In genomic region chr1:8170059-8170835, GRCh38 we compare ENCODE assay signal across 1 cellular context.
TF ChIP-seq lines count a peak whose summit lies in the region.

No MANE protein-coding gene starts in this region.

TF ChIP-seq in K562, 482 proteins besides CTCF, POLR2A, EP300 and RAD21 (continued from another document):
- TF ChIP-seq, protein P1, sequence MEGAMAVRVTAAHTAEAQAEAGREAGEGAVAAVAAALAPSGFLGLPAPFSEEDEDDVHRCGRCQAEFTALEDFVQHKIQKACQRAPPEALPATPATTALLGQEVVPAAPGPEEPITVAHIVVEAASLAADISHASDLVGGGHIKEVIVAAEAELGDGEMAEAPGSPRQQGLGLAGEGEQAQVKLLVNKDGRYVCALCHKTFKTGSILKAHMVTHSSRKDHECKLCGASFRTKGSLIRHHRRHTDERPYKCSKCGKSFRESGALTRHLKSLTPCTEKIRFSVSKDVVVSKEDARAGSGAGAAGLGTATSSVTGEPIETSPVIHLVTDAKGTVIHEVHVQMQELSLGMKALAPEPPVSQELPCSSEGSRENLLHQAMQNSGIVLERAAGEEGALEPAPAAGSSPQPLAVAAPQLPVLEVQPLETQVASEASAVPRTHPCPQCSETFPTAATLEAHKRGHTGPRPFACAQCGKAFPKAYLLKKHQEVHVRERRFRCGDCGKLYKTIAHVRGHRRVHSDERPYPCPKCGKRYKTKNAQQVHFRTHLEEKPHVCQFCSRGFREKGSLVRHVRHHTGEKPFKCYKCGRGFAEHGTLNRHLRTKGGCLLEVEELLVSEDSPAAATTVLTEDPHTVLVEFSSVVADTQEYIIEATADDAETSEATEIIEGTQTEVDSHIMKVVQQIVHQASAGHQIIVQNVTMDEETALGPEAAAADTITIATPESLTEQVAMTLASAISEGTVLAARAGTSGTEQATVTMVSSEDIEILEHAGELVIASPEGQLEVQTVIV (CRISPR knock-in tag; IDR thresholded peaks at IDR 0.05; ENCODE audit: borderline replicate concordance), result no peak
- TF ChIP-seq ZNF24 (IDR thresholded peaks at IDR 0.05) (no peak), NR0B1 (IDR thresholded peaks at IDR 0.05; ENCODE audit: partially characterized antibody) (no peak), PTTG1 (tag; IDR thresholded peaks at IDR 0.05; ENCODE audit: low read depth) (no peak), DNMT1 (IDR thresholded peaks at IDR 0.05) (no peak), ZNF655 (CRISPR knock-in tag; IDR thresholded peaks at IDR 0.05) (no peak), SMAD4 (CRISPR knock-in tag; conservative IDR thresholded peaks at IDR 0.05) (peak; percentile 8; the same call in 1 of the 2 replicates), ZNF263 (CRISPR knock-in tag; IDR thresholded peaks at IDR 0.05; ENCODE audit: borderline replicate concordance) (no peak), IRF2 (CRISPR knock-in tag; IDR thresholded peaks at IDR 0.05) (0 out of 2 replicates have a peak, but pooled peaks have one; percentile 14), E2F6 (IDR thresholded peaks at IDR 0.05; ENCODE audit: borderline replicate concordance in 1 of 2, extremely low read depth in 1 of 2, insufficient read depth in 1 of 2, insufficient read length in 1 of 2, low read depth in 1 of 2, low read length in 1 of 2, poor library complexity in 1 of 2, severe bottlenecking in 1 of 2) (no peak), EWSR1 (IDR thresholded peaks at IDR 0.05; ENCODE audit: borderline replicate concordance, low read depth, partially characterized antibody) (no peak), ZNF561 (CRISPR knock-in tag; conservative IDR thresholded peaks at IDR 0.05) (no peak), CBX5 (IDR thresholded peaks at IDR 0.05; ENCODE audit: borderline replicate concordance, low read depth) (no peak), ZNF431 (CRISPR knock-in tag; IDR thresholded peaks at IDR 0.05) (no peak), ATF1 (CRISPR knock-in tag; IDR thresholded peaks at IDR 0.05) (no peak), ATF1 (tag; IDR thresholded peaks at IDR 0.05) (no peak), NFE2L1 (tag; IDR thresholded peaks at IDR 0.05; ENCODE audit: borderline replicate concordance, low read depth) (no peak), MAZ (CRISPR knock-in tag; conservative IDR thresholded peaks at IDR 0.05 in 1 of 2, IDR thresholded peaks at IDR 0.05 in 1 of 2) (peak in 1 of 2 experiments; percentile 13; a peak in 1 of 4 replicates), NFXL1 (CRISPR knock-in tag; IDR thresholded peaks at IDR 0.05) (no peak)
- TF ChIP-seq, protein P2, sequence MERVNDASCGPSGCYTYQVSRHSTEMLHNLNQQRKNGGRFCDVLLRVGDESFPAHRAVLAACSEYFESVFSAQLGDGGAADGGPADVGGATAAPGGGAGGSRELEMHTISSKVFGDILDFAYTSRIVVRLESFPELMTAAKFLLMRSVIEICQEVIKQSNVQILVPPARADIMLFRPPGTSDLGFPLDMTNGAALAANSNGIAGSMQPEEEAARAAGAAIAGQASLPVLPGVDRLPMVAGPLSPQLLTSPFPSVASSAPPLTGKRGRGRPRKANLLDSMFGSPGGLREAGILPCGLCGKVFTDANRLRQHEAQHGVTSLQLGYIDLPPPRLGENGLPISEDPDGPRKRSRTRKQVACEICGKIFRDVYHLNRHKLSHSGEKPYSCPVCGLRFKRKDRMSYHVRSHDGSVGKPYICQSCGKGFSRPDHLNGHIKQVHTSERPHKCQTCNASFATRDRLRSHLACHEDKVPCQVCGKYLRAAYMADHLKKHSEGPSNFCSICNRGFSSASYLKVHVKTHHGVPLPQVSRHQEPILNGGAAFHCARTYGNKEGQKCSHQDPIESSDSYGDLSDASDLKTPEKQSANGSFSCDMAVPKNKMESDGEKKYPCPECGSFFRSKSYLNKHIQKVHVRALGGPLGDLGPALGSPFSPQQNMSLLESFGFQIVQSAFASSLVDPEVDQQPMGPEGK (CRISPR knock-in tag; IDR thresholded peaks at IDR 0.05; ENCODE audit: borderline replicate concordance), result no peak
